22 cellular contexts compared by ENCODE assay signal in the genomic region with DNA sequence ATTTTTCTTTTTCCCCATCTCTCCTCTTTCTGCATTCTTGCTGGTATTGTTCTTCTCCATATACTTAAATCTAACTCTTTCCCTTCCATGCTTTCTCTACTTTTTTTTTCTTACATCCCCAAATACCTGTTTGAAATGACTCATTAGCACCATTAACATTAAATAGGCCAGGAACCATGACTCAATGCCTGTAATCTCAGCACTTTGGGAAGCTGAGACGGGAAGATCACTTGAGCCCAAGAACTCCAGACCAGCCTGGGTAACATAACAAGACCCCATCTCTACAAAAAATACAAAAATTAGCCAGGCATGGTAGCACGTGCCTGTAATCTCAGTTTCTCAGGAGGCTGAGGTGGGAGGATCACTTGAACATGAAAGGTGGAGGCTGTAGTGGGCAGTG.
"Had no signal": no experiment of that assay in that cellular context is flagged by ENCODE, and none has a peak within 500 bp of the region (broad histone marks: within the 10 kb centered on the region; RNA-seq: fewer than 3 reads in every experiment).

No MANE protein-coding gene starts in this region.

- DNase-seq: activated CD4-positive, alpha-beta T cell treated with anti-CD3 and anti-CD28 coated beads for 1 hour; activated CD8-positive, alpha-beta memory T cell treated with anti-CD3 and anti-CD28 coated beads, Interleukin-2, amount 10 ng/mL, durations not matched to agents 7 days and 5 days; activated effector memory CD4-positive, alpha-beta T cell treated with anti-CD3 and anti-CD28 coated beads, Interleukin-2, amount 50 U/mL, for 16 hours; activated naive CD4-positive, alpha-beta T cell treated with anti-CD3 and anti-CD28 coated beads, Interleukin-2, amount 50 U/mL, for 16 hours; dermis blood vessel endothelial cell; effector memory CD4-positive, alpha-beta T cell; foreskin fibroblast; midbrain; nephron progenitor cell; occipital lobe; posterior cingulate gyrus; retina; spleen; stimulated activated CD4-positive, alpha-beta T cell treated with anti-CD3 and anti-CD28 coated beads, Interleukin-4, amount 100 ng/mL, for 4 hours; stimulated activated naive B cell treated with anti-CD40 and anti-IgM and Interleukin-4, amounts not matched to agents 10 μg/mL and 1 μg/mL and 100 μg/mL, for 72 hours; SW 1271; tibial artery; WERI-Rb-1 had no signal

- H3K27me3 ChIP-seq: cardiac muscle cell, hepatocyte, spleen, tibial artery had no signal

- H3K36me3 ChIP-seq: cardiac muscle cell, spleen, tibial artery, WERI-Rb-1 had no signal

- H3K4me3 Mint-ChIP-seq: activated CD8-positive, alpha-beta memory T cell treated with anti-CD3 and anti-CD28 coated beads, Interleukin-2, amount 10 ng/mL, durations not matched to agents 7 days and 5 days; nephron progenitor cell; stimulated activated naive B cell treated with anti-CD40 and anti-IgM and Interleukin-4, amounts not matched to agents 10 μg/mL and 1 μg/mL and 100 μg/mL, for 72 hours had no signal

- H3K4me1 ChIP-seq: spleen, tibial artery had no signal

- ATAC-seq: activated CD8-positive, alpha-beta memory T cell treated with anti-CD3 and anti-CD28 coated beads, Interleukin-2, amount 10 ng/mL, durations not matched to agents 7 days and 5 days; left lobe of liver; stimulated activated naive B cell treated with anti-CD40 and anti-IgM and Interleukin-4, amounts not matched to agents 10 μg/mL and 1 μg/mL and 100 μg/mL, for 72 hours had no signal

- H3K27ac ChIP-seq: cardiac muscle cell, hepatocyte, spleen, tibial artery, WERI-Rb-1 had no signal

- H3K27me3 Mint-ChIP-seq: activated CD8-positive, alpha-beta memory T cell treated with anti-CD3 and anti-CD28 coated beads, Interleukin-2, amount 10 ng/mL, durations not matched to agents 7 days and 5 days had no signal

- H3K27ac Mint-ChIP-seq: activated CD8-positive, alpha-beta memory T cell treated with anti-CD3 and anti-CD28 coated beads, Interleukin-2, amount 10 ng/mL, durations not matched to agents 7 days and 5 days; nephron progenitor cell; stimulated activated naive B cell treated with anti-CD40 and anti-IgM and Interleukin-4, amounts not matched to agents 10 μg/mL and 1 μg/mL and 100 μg/mL, for 72 hours had no signal

- H3K9me3 Mint-ChIP-seq: nephron progenitor cell had no signal

- H3K4me3 ChIP-seq: cardiac muscle cell, hepatocyte, lung, spleen, tibial artery had no signal

- H3K4me1 Mint-ChIP-seq: activated CD8-positive, alpha-beta memory T cell treated with anti-CD3 and anti-CD28 coated beads, Interleukin-2, amount 10 ng/mL, durations not matched to agents 7 days and 5 days; nephron progenitor cell; stimulated activated naive B cell treated with anti-CD40 and anti-IgM and Interleukin-4, amounts not matched to agents 10 μg/mL and 1 μg/mL and 100 μg/mL, for 72 hours had no signal

- H3K36me3 Mint-ChIP-seq: activated CD8-positive, alpha-beta memory T cell treated with anti-CD3 and anti-CD28 coated beads, Interleukin-2, amount 10 ng/mL, durations not matched to agents 7 days and 5 days; stimulated activated naive B cell treated with anti-CD40 and anti-IgM and Interleukin-4, amounts not matched to agents 10 μg/mL and 1 μg/mL and 100 μg/mL, for 72 hours had no signal
